ENCODE assay signal across 10 cellular contexts in genomic region chr1:180896161-180896560, GRCh38. TPM values are rescaled to one million over a fixed set of nuclear protein-coding genes. Genes with fewer than 3 reads are reported as not detected.
"Had no signal": no experiment of that assay in that cellular context is flagged by ENCODE, and none has a peak within 500 bp of the region (broad histone marks: within the 10 kb centered on the region; RNA-seq: fewer than 3 reads in every experiment).

No MANE protein-coding gene starts in this region.

- DNase-seq: H9, HCEC 1CT, HFFc6, IMR-90, KBM-7 had no signal

- H3K4me2 ChIP-seq: GM23338 had no signal

- H2AFZ ChIP-seq: GM23338 had no signal

- FAIRE-seq: H1, H54, HTR-8/SVneo had no signal

- ATAC-seq: GM23338 had no signal

- H3K27ac Mint-ChIP-seq: GM23338, H9, HFFc6 had no signal

- H3K4me3 ChIP-seq: GM23338 had no signal

- H3K4me3 Mint-ChIP-seq: GM23338, H9, HFFc6 had no signal

- H3K9me3 Mint-ChIP-seq: GM23338, H9, HFFc6 had no signal

RNA-seq across cellular contexts. Expression of gene KIAA1614, which starts 16.5 kb away (rescaled TPM):
- total RNA-seq: HT-29 had no signal
